In genomic region chr7:88775838-88776237, GRCh38 we compare ENCODE assay signal across 31 cellular contexts. TPM values are rescaled to one million over a fixed set of nuclear protein-coding genes. Genes with fewer than 3 reads are reported as not detected.
"Had no signal": no experiment of that assay in that cellular context is flagged by ENCODE, and none has a peak within 500 bp of the region (broad histone marks: within the 10 kb centered on the region; RNA-seq: fewer than 3 reads in every experiment).

No MANE protein-coding gene starts in this region.

- H3K27me3 Mint-ChIP-seq: naive B cell, progenitor cell of endocrine pancreas had no signal

- H3K27ac ChIP-seq: hepatocyte, left ventricle myocardium inferior, ovary, sigmoid colon, spleen, suprapubic skin, thoracic aorta, tibial artery, upper lobe of right lung had no signal

- H3K4me1 ChIP-seq: left ventricle myocardium inferior, sigmoid colon, spleen, suprapubic skin, tibial artery, upper lobe of right lung had no signal

- H3K4me3 ChIP-seq: hepatocyte, left ventricle myocardium inferior, lung, ovary, sigmoid colon, spleen, suprapubic skin, thoracic aorta, tibial artery, upper lobe of right lung had no signal

- H3K27me3 ChIP-seq: hepatocyte, ovary, sigmoid colon, spleen, suprapubic skin, tibial artery, upper lobe of right lung had no signal

- H3K79me2 ChIP-seq: hepatocyte had no signal

- H3K9me3 ChIP-seq: left ventricle myocardium inferior, ovary, sigmoid colon, spleen, suprapubic skin, thoracic aorta, tibial artery, upper lobe of right lung had no signal

- H3K27ac Mint-ChIP-seq: mesothelial cell of epicardium; naive B cell; natural killer cell; nephron progenitor cell; progenitor cell of endocrine pancreas; stimulated activated effector memory CD8-positive, alpha-beta T cell treated with anti-CD3 and anti-CD28 coated beads, Interleukin-12 subunit alpha, Interleukin-12 subunit beta, amount 100 ng/mL, for 72 hours; stimulated activated naive CD8-positive, alpha-beta T cell treated with anti-CD3 and anti-CD28 coated beads, Interleukin-15, Interleukin-2, amounts not matched to agents 100 ng/mL and 50 ng/mL, for 24 hours had no signal

- H3K4me3 Mint-ChIP-seq: mesothelial cell of epicardium; naive B cell; natural killer cell; nephron progenitor cell; stimulated activated effector memory CD8-positive, alpha-beta T cell treated with anti-CD3 and anti-CD28 coated beads, Interleukin-12 subunit alpha, Interleukin-12 subunit beta, amount 100 ng/mL, for 72 hours; stimulated activated naive CD8-positive, alpha-beta T cell treated with anti-CD3 and anti-CD28 coated beads, Interleukin-15, Interleukin-2, amounts not matched to agents 100 ng/mL and 50 ng/mL, for 24 hours had no signal

- DNase-seq: islet precursor cell; left ventricle myocardium inferior; mesendoderm; naive B cell; natural killer cell; nephron progenitor cell; ovary; retina; right cardiac atrium; sigmoid colon; small intestine; spleen; stimulated activated CD4-positive, alpha-beta T cell treated with anti-CD3 and anti-CD28 coated beads, Interleukin-4, amount 100 ng/mL, for 24 hours; stimulated activated naive CD4-positive, alpha-beta T cell; tibial artery; trophoblast cell; upper lobe of right lung had no signal

- H2AFZ ChIP-seq: hepatocyte had no signal

- H3K9me3 Mint-ChIP-seq: mesothelial cell of epicardium; naive B cell; nephron progenitor cell; stimulated activated naive CD8-positive, alpha-beta T cell treated with anti-CD3 and anti-CD28 coated beads, Interleukin-15, Interleukin-2, amounts not matched to agents 100 ng/mL and 50 ng/mL, for 24 hours had no signal

- H3K4me1 Mint-ChIP-seq: mesothelial cell of epicardium; naive B cell; natural killer cell; nephron progenitor cell; stimulated activated effector memory CD8-positive, alpha-beta T cell treated with anti-CD3 and anti-CD28 coated beads, Interleukin-12 subunit alpha, Interleukin-12 subunit beta, amount 100 ng/mL, for 72 hours had no signal

- H3K4me2 ChIP-seq: hepatocyte had no signal

- H3K36me3 Mint-ChIP-seq: mesothelial cell of epicardium; naive B cell; natural killer cell; stimulated activated effector memory CD8-positive, alpha-beta T cell treated with anti-CD3 and anti-CD28 coated beads, Interleukin-12 subunit alpha, Interleukin-12 subunit beta, amount 100 ng/mL, for 72 hours had no signal

- H3K36me3 ChIP-seq: left ventricle myocardium inferior, ovary, sigmoid colon, spleen, suprapubic skin, thoracic aorta, tibial artery, upper lobe of right lung had no signal

RNA-seq across cellular contexts. Expression of gene ZNF804B, which starts 16.3 kb away (rescaled TPM):
- total RNA-seq: hepatocyte, kidney epithelial cell, left ventricle myocardium inferior, lower leg skin, lung, mononuclear cell, natural killer cell, omental fat pad, progenitor cell of endocrine pancreas, pulmonary artery endothelial cell, spleen, subcutaneous adipose tissue, suprapubic skin, thoracic aorta, upper lobe of right lung had no signal

RNA-seq across cellular contexts. Expression of gene TEX47, which starts 19.7 kb away (rescaled TPM):
- total RNA-seq: hepatocyte, kidney epithelial cell, left ventricle myocardium inferior, lower leg skin, lung, mesothelial cell of epicardium, mononuclear cell, natural killer cell, omental fat pad, ovary, progenitor cell of endocrine pancreas, pulmonary artery endothelial cell, right cardiac atrium, sigmoid colon, spleen, subcutaneous adipose tissue, suprapubic skin, thoracic aorta, upper lobe of right lung had no signal
